Comparison of ENCODE assay signal across 10 cellular contexts in genomic region chr17:59668816-59669215, GRCh38. TPM values are rescaled to one million over a fixed set of nuclear protein-coding genes. Genes with fewer than 3 reads are reported as not detected.
DNase-seq lines count a peak whose midpoint lies in the region; ATAC-seq, FAIRE-seq and TF ChIP-seq lines count a peak whose summit lies in the region.
"Had no signal": no experiment of that assay in that cellular context is flagged by ENCODE, and none has a peak within 500 bp of the region (broad histone marks: within the 10 kb centered on the region; RNA-seq: fewer than 3 reads in every experiment).

No MANE protein-coding gene starts in this region.

- in situ Hi-C loops in Panc1 (cut with HindIII; ENCODE audit: low pct_unique_long_range_greater_than_20kb, low sequenced_read_pairs): no loop called here

- no TSS peak for BruUV-seq in Panc1 (replicated peaks; lab: Mats Ljungman, UMichigan)

- no peaks in the 10 kb centered on the region for H3K9me3 ChIP-seq in Panc1 (ENCODE audit: control insufficient read depth, insufficient read depth, low read depth, low read length)
- H3K9me3 ChIP-seq: lower lobe of right lung had no signal

- H3K27me3 ChIP-seq in Panc1 (ENCODE audit: control insufficient read depth, insufficient read depth, low read length): no peaks in the 10 kb centered on the region
- H3K27me3 ChIP-seq in dorsolateral prefrontal cortex: no peaks in the 10 kb centered on the region

- DNase-seq in Panc1 (ENCODE audit: low read depth, low spot score) (no peak), dorsolateral prefrontal cortex (no peak), pons (ENCODE audit: low spot score) (peak; percentile 30), NCI-H2081 (lab: John Stamatoyannopoulos, UW) (no peak), NCI-H82 treated with DMSO at 0.1 percent for 48 hours (lab: John Stamatoyannopoulos, UW; ENCODE audit: unreplicated experiment) (no peak), GM19238 (ENCODE audit: insufficient read length, low spot score) (no peak)
- DNase-seq: lower lobe of right lung, NCI-H1694 had no signal

- TF ChIP-seq CTCF in Panc1 (IDR thresholded peaks at IDR 0.05) (no peak), dorsolateral prefrontal cortex (IDR thresholded peaks at IDR 0.05 in 54 of 56, conservative IDR thresholded peaks at IDR 0.05 in 2 of 56; ENCODE audit: low read depth in 1 of 56, partially characterized antibody in 56 of 56) (no peak)

- POLR2A ChIA-PET in Panc1 (lab: Charles Lee): no interaction called here

- H3K4me3 ChIP-seq in Panc1 (ENCODE audit: low read depth in 2 of 2, low read length in 2 of 2): no peak overlapping the region
- H3K4me3 ChIP-seq in dorsolateral prefrontal cortex: no peak overlapping the region
- H3K4me3 ChIP-seq: lower lobe of right lung had no signal

- ATAC-seq in Panc1 (no peak), HG03378 (IDR thresholded peaks at IDR 0.05; ENCODE audit: unreplicated experiment) (no peak)

- intact Hi-C loops in Panc1 (cut with micrococcal nuclease; ENCODE audit: unreplicated experiment): no loop called here
- intact Hi-C loops in dorsolateral prefrontal cortex (cut with DNase I): no loop called here

- H3K36me3 ChIP-seq in Panc1 (ENCODE audit: control insufficient read depth, insufficient read depth, low read length): peaks cover 47% of the 10 kb centered on the region

- peak overlapping the region; percentile 29; the same call in 1 of the 2 replicates for H3K27ac ChIP-seq in Panc1 (ENCODE audit: low read length)
- H3K27ac ChIP-seq in dorsolateral prefrontal cortex: peak overlapping the region in 36 of 59 donors; percentile 4 to 71 (median 32)
- H3K27ac ChIP-seq: lower lobe of right lung had no signal

- CTCF ChIA-PET in Panc1 (lab: Charles Lee): interaction anchor here (0.6 kb wide), 1 partner anchor 186 kb away, joined by 7 read pairs; no protein-coding TSS in a partner anchor

- FAIRE-seq in G401.6 (lab: Jason Lieb, UNC): peak; percentile 39

- peaks cover 3% of the 10 kb centered on the region for H3K4me1 ChIP-seq in Panc1 (ENCODE audit: control insufficient read depth, insufficient read depth, low read length)

RNA-seq across cellular contexts. Expression of gene PTRH2, which starts 38.4 kb away (rescaled TPM):
- total RNA-seq in Panc1 (2021; ENCODE audit: unreplicated experiment) (40.2 TPM), dorsolateral prefrontal cortex (10 to 100 TPM in 119 of 120 experiments, 1 to 10 TPM in 1; 9.8 to 28.4 (median 20.0) TPM)
- polyA plus RNA-seq in Panc1 (2012; ENCODE audit: insufficient read length): 36.1 TPM

RNA-seq across cellular contexts. Expression of gene VMP1, which starts 38.6 kb away (rescaled TPM):
- total RNA-seq in Panc1 (2021; ENCODE audit: unreplicated experiment) (281 TPM), dorsolateral prefrontal cortex (100 to 1,000 TPM in 118 of 120 experiments, 10 to 100 TPM in 2; 80.9 to 231 (median 127) TPM)
- polyA plus RNA-seq in Panc1 (2012; ENCODE audit: insufficient read length): 139 TPM

RNA-seq across cellular contexts. Expression of gene CLTC, which starts 49.1 kb away (rescaled TPM):
- total RNA-seq in Panc1 (2021; ENCODE audit: unreplicated experiment) (221 TPM), dorsolateral prefrontal cortex (100 to 1,000 TPM; 248 to 525 (median 428) TPM)
- 110 TPM for polyA plus RNA-seq in Panc1 (2012; ENCODE audit: insufficient read length)
